In genomic region chr19:51686171-51686570, GRCh38 we compare ENCODE assay signal across 35 cellular contexts. TPM values are rescaled to one million over a fixed set of nuclear protein-coding genes. Genes with fewer than 3 reads are reported as not detected.
DNase-seq lines count a peak whose midpoint lies in the region; ATAC-seq and TF ChIP-seq lines count a peak whose summit lies in the region.
"Had no signal": no experiment of that assay in that cellular context is flagged by ENCODE, and none has a peak within 500 bp of the region (broad histone marks: within the 10 kb centered on the region; RNA-seq: fewer than 3 reads in every experiment).

No MANE protein-coding gene starts in this region.

- CTCF ChIA-PET in SK-N-SH (lab: Yijun Ruan, JAX): no interaction called here

- H3F3A ChIP-seq in SK-N-SH (replicated peaks; ENCODE audit: insufficient read depth): peaks cover 14% of the 10 kb centered on the region
- H3F3A ChIP-seq in smooth muscle cell (ENCODE audit: low read depth): peaks cover 12% of the 10 kb centered on the region

- no peak for TF ChIP-seq CTCF in SK-N-SH (IDR thresholded peaks at IDR 0.05)
- no peak for TF ChIP-seq CTCF in smooth muscle cell (IDR thresholded peaks at IDR 0.05; ENCODE audit: borderline replicate concordance, insufficient read depth, poor library complexity, severe bottlenecking)

- H3K79me2 ChIP-seq in SK-N-SH (ENCODE audit: insufficient read depth) (peaks cover 52% of the 10 kb centered on the region), smooth muscle cell (ENCODE audit: low read depth) (peaks cover 27% of the 10 kb centered on the region)

- no peak for ATAC-seq in SK-N-SH treated with all-trans-retinoic acid at 6 μM for 48 hours
- ATAC-seq in HG03175 (IDR thresholded peaks at IDR 0.05; ENCODE audit: unreplicated experiment): no peak
- ATAC-seq: activated CD4-positive, alpha-beta T cell treated with anti-CD3 and anti-CD28 coated beads for 36 hours; heart left ventricle; naive thymus-derived CD4-positive, alpha-beta T cell; psoas muscle; stimulated activated effector memory CD8-positive, alpha-beta T cell treated with anti-CD3 and anti-CD28 coated beads, Interleukin-12 subunit alpha, Interleukin-12 subunit beta, amount 100 ng/mL, for 72 hours had no signal

- H3K4me3 ChIP-seq in SK-N-SH (ENCODE audit: low read depth in 2 of 2, low read length in 1 of 2) (no peak overlapping the region), adipocyte (ENCODE audit: low read length) (no peak overlapping the region), smooth muscle cell (no peak overlapping the region)
- H3K4me3 ChIP-seq: esophagus squamous epithelium, heart left ventricle, psoas muscle, transverse colon had no signal

- no peak for DNase-seq in SK-N-SH
- peak; percentile 28 for DNase-seq in adipocyte (ENCODE audit: low read depth)
- no peak for DNase-seq in epithelial cell of prostate (ENCODE audit: low read depth, low spot score)
- DNase-seq in smooth muscle cell (lab: John Stamatoyannopoulos, UW; ENCODE audit: unreplicated experiment): no peak
- DNase-seq in activated gamma-delta T cell treated with Interleukin-2 at 50 U/mL for 16 hours: no peak
- DNase-seq in Kasumi-1 (lab: John Stamatoyannopoulos, UW): no peak
- DNase-seq: activated CD4-positive, alpha-beta T cell treated with anti-CD3 and anti-CD28 coated beads for 36 hours; AML-193; anterior cingulate cortex; Calu3; CD4-positive, CD25-positive, alpha-beta regulatory T cell; central memory CD4-positive, alpha-beta T cell; DMS79 treated with DMSO at 0.1 percent for 48 hours; esophagus squamous epithelium; foreskin melanocyte; heart left ventricle; islet precursor cell; midbrain; naive thymus-derived CD4-positive, alpha-beta T cell; NCI-H1105 treated with DMSO at 0.1 percent for 48 hours; NCI-H187 treated with DMSO at 0.1 percent for 48 hours; NCI-H524; NK-92 treated with Interleukin-12 subunit alpha and Interleukin-12 subunit beta, amount 100 ng/mL, for 24 hours; psoas muscle; SHP77 treated with DMSO at 0.1 percent for 48 hours; SW 1271; transverse colon had no signal

- H3K9me3 ChIP-seq in SK-N-SH (no peaks in the 10 kb centered on the region), adipocyte (ENCODE audit: control insufficient read depth, low read length) (no peaks in the 10 kb centered on the region), smooth muscle cell (replicated peaks; ENCODE audit: low read depth) (no peaks in the 10 kb centered on the region)
- H3K9me3 ChIP-seq: esophagus squamous epithelium, heart left ventricle, psoas muscle, transverse colon had no signal

- no peaks in the 10 kb centered on the region for H3K27me3 ChIP-seq in SK-N-SH (ENCODE audit: insufficient read depth)
- H3K27me3 ChIP-seq in adipocyte (replicated peaks; ENCODE audit: control insufficient read depth, insufficient read depth, low read length): no peaks in the 10 kb centered on the region
- H3K27me3 ChIP-seq in smooth muscle cell (ENCODE audit: low read depth): no peaks in the 10 kb centered on the region
- H3K27me3 ChIP-seq: esophagus squamous epithelium, heart left ventricle had no signal

- POLR2A ChIA-PET in SK-N-SH (lab: Yijun Ruan, JAX): no interaction called here

- H3K9me2 ChIP-seq in SK-N-SH: no peaks in the 10 kb centered on the region

- H2AFZ ChIP-seq in SK-N-SH (ENCODE audit: low read depth) (no peak overlapping the region), smooth muscle cell (ENCODE audit: low read depth) (no peak overlapping the region)

- H3K4me2 ChIP-seq in SK-N-SH (peak overlapping the region; percentile 86; the same call in 1 of the 2 replicates), smooth muscle cell (peak overlapping the region; percentile 5)

- TF ChIP-seq RAD21 in SK-N-SH (IDR thresholded peaks at IDR 0.05; ENCODE audit: low read length): no peak

- H3K36me3 ChIP-seq in SK-N-SH (replicated peaks in 1 of 2; ENCODE audit: control insufficient read depth in 1 of 2, insufficient read depth in 2 of 2, low read length in 1 of 2): peaks cover 0 to 4% of the 10 kb centered on the region in 2 experiments
- no peaks in the 10 kb centered on the region for H3K36me3 ChIP-seq in adipocyte (ENCODE audit: control insufficient read depth, insufficient read depth, low read length, severe bottlenecking)
- no peaks in the 10 kb centered on the region for H3K36me3 ChIP-seq in smooth muscle cell (ENCODE audit: low read depth)
- H3K36me3 ChIP-seq: esophagus squamous epithelium, heart left ventricle, transverse colon had no signal

- H3K4me1 ChIP-seq in SK-N-SH (ENCODE audit: control insufficient read depth in 1 of 2, insufficient read depth in 2 of 2, low read depth in 1 of 2, low read length in 1 of 2): peaks cover 0 to 9% of the 10 kb centered on the region in 2 experiments; a peak in 3 of 4 replicates
- H3K4me1 ChIP-seq in adipocyte (ENCODE audit: control insufficient read depth, insufficient read depth, low read length): peaks cover 21% of the 10 kb centered on the region
- H3K4me1 ChIP-seq in smooth muscle cell (ENCODE audit: low read depth): no peaks in the 10 kb centered on the region

- no peak overlapping the region for H3K27ac ChIP-seq in SK-N-SH (ENCODE audit: low read depth in 2 of 2, low read length in 1 of 2)
- peak overlapping the region; percentile 1 for H3K27ac ChIP-seq in epithelial cell of prostate
- peak overlapping the region; percentile 96 for H3K27ac ChIP-seq in smooth muscle cell (ENCODE audit: low read depth)
- H3K27ac ChIP-seq: 22Rv1, esophagus squamous epithelium, psoas muscle had no signal

- WGBS in SK-N-SH (ENCODE audit: low lambda C conversion rate): 64% methylated on average over 2 of the region's 2 CpGs
- WGBS in smooth muscle cell (ENCODE audit: low lambda C conversion rate): 29% methylated on average over 2 of the region's 2 CpGs

- TF ChIP-seq EP300 in SK-N-SH (IDR thresholded peaks at IDR 0.05; ENCODE audit: borderline replicate concordance in 1 of 2, low read depth in 1 of 2, low read length in 1 of 2): no peak

- peaks cover 1% of the 10 kb centered on the region for H4K20me1 ChIP-seq in SK-N-SH (ENCODE audit: insufficient read depth)
- peaks cover 4% of the 10 kb centered on the region for H4K20me1 ChIP-seq in smooth muscle cell (ENCODE audit: low read depth)

- H3K9ac ChIP-seq in SK-N-SH (no peak overlapping the region), adipocyte (ENCODE audit: low read length) (peak overlapping the region; percentile 31), smooth muscle cell (ENCODE audit: low read depth) (peak overlapping the region; percentile 12)

TF ChIP-seq in SK-N-SH, 30 proteins besides CTCF, POLR2A, EP300 and RAD21:
- no peak for TF ChIP-seq TEAD4 (IDR thresholded peaks at IDR 0.05; ENCODE audit: borderline replicate concordance, insufficient read depth)
- TF ChIP-seq GATA2 (CRISPR knock-in tag; IDR thresholded peaks at IDR 0.05): no peak
- TF ChIP-seq SIN3A (IDR thresholded peaks at IDR 0.05; ENCODE audit: borderline replicate concordance, low read depth, low read length): no peak
- TF ChIP-seq SMC3 (IDR thresholded peaks at IDR 0.05; ENCODE audit: low read depth, low read length): no peak

TF ChIP-seq in SK-N-SH treated with all-trans-retinoic acid at 6 μM for 48 hours, 23 proteins besides CTCF, POLR2A, EP300 and RAD21 (continues in another document):
- TF ChIP-seq ZFP3 (CRISPR knock-in tag; IDR thresholded peaks at IDR 0.05) (no peak), BACH2 (CRISPR knock-in tag; IDR thresholded peaks at IDR 0.05; ENCODE audit: borderline replicate concordance) (no peak), TSHZ2 (CRISPR knock-in tag; IDR thresholded peaks at IDR 0.05) (no peak), ISL1 (CRISPR knock-in tag; IDR thresholded peaks at IDR 0.05) (no peak), OSR1 (CRISPR knock-in tag; IDR thresholded peaks at IDR 0.05) (no peak)

RNA-seq across cellular contexts. Expression of gene SPACA6, which starts 7.0 kb away (rescaled TPM):
- polyA plus RNA-seq in SK-N-SH (2012; rRNA removed): 12.6 and 15.8 TPM in 2 replicates
- polyA plus RNA-seq in SK-N-SH (2012; cell fraction: cytosol; rRNA removed): 4.5 and 7.2 TPM in 2 replicates
- polyA plus RNA-seq in SK-N-SH (2012; cell fraction: nucleus; rRNA removed): 97.2 and 166 TPM in 2 replicates
- total RNA-seq in smooth muscle cell: 3.3 and 4.1 TPM in 2 replicates
- polyA plus RNA-seq in smooth muscle cell: 3.0 and 4.3 TPM in 2 replicates

RNA-seq across cellular contexts. Expression of gene HAS1, which starts 37.6 kb away (rescaled TPM):
- polyA plus RNA-seq in SK-N-SH (2012; rRNA removed): not detected in 2 replicates
- polyA plus RNA-seq in SK-N-SH (2012; cell fraction: cytosol; rRNA removed): not detected in 2 replicates
- polyA plus RNA-seq in SK-N-SH (2012; cell fraction: nucleus; rRNA removed): 0.04 and 0.06 TPM in 2 replicates
- 0.90 and 0.94 TPM in 2 replicates for total RNA-seq in smooth muscle cell
- 1.5 and 1.8 TPM in 2 replicates for polyA plus RNA-seq in smooth muscle cell
- total RNA-seq: activated CD4-positive, alpha-beta T cell treated with anti-CD3 and anti-CD28 coated beads for 36 hours; activated CD8-positive, alpha-beta memory T cell treated with anti-CD3 and anti-CD28 coated beads for 36 hours; Calu3; M059J; naive thymus-derived CD4-positive, alpha-beta T cell had no signal
- polyA plus RNA-seq: CD4-positive, CD25-positive, alpha-beta regulatory T cell; IgD-negative memory B cell had no signal

RNA-seq across cellular contexts. Expression of gene SIGLEC14, which starts 39.5 kb away (rescaled TPM):
- polyA plus RNA-seq in SK-N-SH (2012; rRNA removed) (0.03 TPM in 1 of 2 replicates, not detected in the other), smooth muscle cell (not detected in 2 replicates)
- 0.04 and 0.05 TPM in 2 replicates for polyA plus RNA-seq in SK-N-SH (2012; cell fraction: cytosol; rRNA removed)
- polyA plus RNA-seq in SK-N-SH (2012; cell fraction: nucleus; rRNA removed): 0.04 TPM in 1 of 2 replicates, not detected in the other
- total RNA-seq in smooth muscle cell: not detected in 2 replicates
- total RNA-seq: activated CD4-positive, alpha-beta T cell treated with anti-CD3 and anti-CD28 coated beads for 36 hours; Calu3; CD4-positive, CD25-positive, alpha-beta regulatory T cell; HT-29; M059J had no signal

RNA-seq across cellular contexts. Expression of gene SIGLEC5, which starts 56.0 kb away (rescaled TPM):
- polyA plus RNA-seq in SK-N-SH (2012; rRNA removed) (not detected in 2 replicates), smooth muscle cell (not detected in 2 replicates)
- polyA plus RNA-seq in SK-N-SH (2012; cell fraction: cytosol; rRNA removed): not detected in 2 replicates
- 0.04 TPM in 1 of 2 replicates, not detected in the other for polyA plus RNA-seq in SK-N-SH (2012; cell fraction: nucleus; rRNA removed)
- total RNA-seq in smooth muscle cell: not detected in 2 replicates
- total RNA-seq: activated CD4-positive, alpha-beta T cell treated with anti-CD3 and anti-CD28 coated beads for 36 hours; activated CD8-positive, alpha-beta memory T cell treated with anti-CD3 and anti-CD28 coated beads for 36 hours; Calu3; CD4-positive, CD25-positive, alpha-beta regulatory T cell; HT-29; M059J had no signal
- polyA plus RNA-seq: IgD-negative memory B cell; naive thymus-derived CD4-positive, alpha-beta T cell had no signal

Comparison
In these comparisons a context has a peak if more than half of its experiments do, and no peak if none do; other contexts are left out.
1. H3K27ac ChIP-seq: peak in epithelial cell of prostate (single experiment) and smooth muscle cell (single experiment); none in SK-N-SH (0 of 2).